Comparison of ENCODE assay signal across 7 cellular contexts in genomic region chr19:48403606-48404005, GRCh38. TPM values are rescaled to one million over a fixed set of nuclear protein-coding genes. Genes with fewer than 3 reads are reported as not detected.
DNase-seq lines count a peak whose midpoint lies in the region; ATAC-seq and TF ChIP-seq lines count a peak whose summit lies in the region.
"Had no signal": no experiment of that assay in that cellular context is flagged by ENCODE, and none has a peak within 500 bp of the region (broad histone marks: within the 10 kb centered on the region; RNA-seq: fewer than 3 reads in every experiment).

No MANE protein-coding gene starts in this region.

- peak overlapping the region; percentile 3 for H2AFZ ChIP-seq in osteoblast (ENCODE audit: low read length)

- TF ChIP-seq CTCF in brain microvascular endothelial cell (IDR thresholded peaks at IDR 0.05; ENCODE audit: low read depth, low read length, missing control alignments) (no peak), osteoblast (IDR thresholded peaks at IDR 0.05; ENCODE audit: extremely low read depth, low read depth, low read length) (no peak)

- no peak overlapping the region for H3K27ac ChIP-seq in brain microvascular endothelial cell
- no peak overlapping the region for H3K27ac ChIP-seq in osteoblast (ENCODE audit: low read depth, low read length)

- peak; percentile 52 for ATAC-seq in Right ventricle myocardium superior (ENCODE audit: poor library complexity)
- ATAC-seq in Right ventricle myocardium inferior, result no peak
- no peak for ATAC-seq in GM19328 (IDR thresholded peaks at IDR 0.05; ENCODE audit: unreplicated experiment)

- in situ Hi-C loops in brain microvascular endothelial cell (cut with HindIII; ENCODE audit: low pct_ligation_motif_present, low sequenced_read_pairs), result no loop called here

- H3K36me3 ChIP-seq in brain microvascular endothelial cell (replicated peaks), result no peaks in the 10 kb centered on the region
- no peaks in the 10 kb centered on the region for H3K36me3 ChIP-seq in osteoblast (ENCODE audit: insufficient read depth, low read length)

- DNase-seq in Right ventricle myocardium superior, result peak; percentile 49
- DNase-seq in Right ventricle myocardium inferior (ENCODE audit: missing footprints), result no peak
- DNase-seq in NCI-H2227 treated with DMSO at 0.1 percent for 48 hours (lab: John Stamatoyannopoulos, UW), result peak; percentile 34
- peak; percentile 75 for DNase-seq in brain microvascular endothelial cell
- DNase-seq in osteoblast (ENCODE audit: insufficient read length, low spot score, missing footprints), result peak; percentile 96

- no peaks in the 10 kb centered on the region for H3K4me1 ChIP-seq in osteoblast (ENCODE audit: insufficient read depth, low read length)

- H3K27me3 ChIP-seq in brain microvascular endothelial cell (replicated peaks) (no peaks in the 10 kb centered on the region), osteoblast (ENCODE audit: insufficient read depth, low read length) (no peaks in the 10 kb centered on the region)

- H3K4me3 ChIP-seq in brain microvascular endothelial cell (ENCODE audit: low read depth, low read length), result no peak overlapping the region
- no peak overlapping the region for H3K4me3 ChIP-seq in osteoblast (ENCODE audit: insufficient read depth, low read length)

- no peak overlapping the region for H3K4me2 ChIP-seq in osteoblast (ENCODE audit: insufficient read depth, low read length)

- H3K9me3 ChIP-seq in osteoblast (ENCODE audit: low read depth, low read length), result no peaks in the 10 kb centered on the region

- H4K20me1 ChIP-seq in osteoblast (ENCODE audit: insufficient read depth, low read length), result no peaks in the 10 kb centered on the region

- no peaks in the 10 kb centered on the region for H3K79me2 ChIP-seq in osteoblast (ENCODE audit: insufficient read depth, low read length)

- intact Hi-C loops in Right ventricle myocardium superior (cut with DNase I) (no loop called here), Right ventricle myocardium inferior (cut with DNase I) (no loop called here)

RNA-seq across cellular contexts. Expression of gene GRIN2D, which starts 10.1 kb away (rescaled TPM):
- total RNA-seq in Right ventricle myocardium superior (0.54 TPM), Right ventricle myocardium inferior (0.38 TPM), osteoblast (under 0.01 TPM in 2 replicates)

RNA-seq across cellular contexts. Expression of gene KDELR1, which starts 12.3 kb away (rescaled TPM):
- total RNA-seq in Right ventricle myocardium superior (69.5 TPM), Right ventricle myocardium inferior (73.5 TPM), osteoblast (95.2 and 119 TPM in 2 replicates)

RNA-seq across cellular contexts. Expression of gene SYNGR4, which starts 39.4 kb away (rescaled TPM):
- total RNA-seq in Right ventricle myocardium superior, result not detected
- total RNA-seq in Right ventricle myocardium inferior, result not detected
- total RNA-seq in osteoblast, result not detected in 2 replicates
- total RNA-seq: temporal lobe had no signal

RNA-seq across cellular contexts. Expression of gene TMEM143, which starts 39.9 kb away (rescaled TPM):
- total RNA-seq in Right ventricle myocardium superior (105 TPM), Right ventricle myocardium inferior (106 TPM), osteoblast (4.3 and 4.7 TPM in 2 replicates)

RNA-seq across cellular contexts. Expression of gene GRWD1, which starts 42.2 kb away (rescaled TPM):
- 16.9 TPM for total RNA-seq in Right ventricle myocardium superior
- 17.7 TPM for total RNA-seq in Right ventricle myocardium inferior
- total RNA-seq in osteoblast, result 23.3 and 25.0 TPM in 2 replicates
